ENCODE assay signal across 8 cellular contexts in genomic region chr7:128458956-128459355, GRCh38. TPM values are rescaled to one million over a fixed set of nuclear protein-coding genes. Genes with fewer than 3 reads are reported as not detected.
DNase-seq lines count a peak whose midpoint lies in the region; ATAC-seq and TF ChIP-seq lines count a peak whose summit lies in the region.

No MANE protein-coding gene starts in this region.

- no peaks in the 10 kb centered on the region for H3K9me2 ChIP-seq in MM.1S (replicated peaks; ENCODE audit: insufficient read depth, low read length)

- H3K4me1 ChIP-seq in MM.1S (ENCODE audit: low read length), result peaks cover 35% of the 10 kb centered on the region
- H3K4me1 ChIP-seq in neural progenitor cell, result peaks cover 18% of the 10 kb centered on the region
- peaks cover 0 to 43% (median 36%) of the 10 kb centered on the region in 4 donors for H3K4me1 ChIP-seq in tibial artery

- DNase-seq in T-helper 1 cell, result no peak
- DNase-seq in MM.1S, result no peak
- DNase-seq in neural progenitor cell (ENCODE audit: low spot score), result no peak
- no peak for DNase-seq in tibial artery
- no peak for DNase-seq in KG1 (lab: John Stamatoyannopoulos, UW)
- no peak for DNase-seq in MV-4-11 (lab: John Stamatoyannopoulos, UW)

- peaks cover 25% of the 10 kb centered on the region for H3F3A ChIP-seq in MM.1S (ENCODE audit: insufficient read depth, low read length)
- H3F3A ChIP-seq in neural progenitor cell (ENCODE audit: low read depth), result peaks cover 44% of the 10 kb centered on the region

- no peaks in the 10 kb centered on the region for H3K9me3 Mint-ChIP-seq in T-helper 1 cell treated with Interleukin-12 subunit alpha and Interleukin-12 subunit beta and Interleukin-4 antibody, amounts not matched to agents 30 μg/mL and 1 μg/mL, for 36 hours
- H3K9me3 Mint-ChIP-seq in neural progenitor cell, result no peaks in the 10 kb centered on the region

- peak; percentile 31 for ATAC-seq in HG02610 (IDR thresholded peaks at IDR 0.05; ENCODE audit: unreplicated experiment)

- no peaks in the 10 kb centered on the region for H3K27me3 Mint-ChIP-seq in T-helper 1 cell treated with Interleukin-12 subunit alpha and Interleukin-12 subunit beta and Interleukin-4 antibody, amounts not matched to agents 30 μg/mL and 1 μg/mL, for 36 hours (ENCODE audit: low read depth)
- H3K27me3 Mint-ChIP-seq in neural progenitor cell (ENCODE audit: insufficient read depth, low read depth), result peaks cover 4% of the 10 kb centered on the region

- H3K27me3 ChIP-seq in MM.1S (replicated peaks; ENCODE audit: insufficient read depth, low read length), result no peaks in the 10 kb centered on the region
- no peaks in the 10 kb centered on the region for H3K27me3 ChIP-seq in neural progenitor cell
- H3K27me3 ChIP-seq in tibial artery, result no peaks in the 10 kb centered on the region

- H3K9ac ChIP-seq in MM.1S (ENCODE audit: low read length), result no peak overlapping the region
- H3K9ac ChIP-seq in neural progenitor cell, result no peak overlapping the region

- intact Hi-C loops in tibial artery (cut with DNase I; ENCODE audit: low total_unique reads), result loop anchor here (5.0 kb wide), 1 partner anchor 47 kb away; no protein-coding TSS in a partner anchor

- H4K20me1 ChIP-seq in MM.1S (ENCODE audit: insufficient read depth, low read length) (0 out of 2 replicates have a peak, but pooled peaks cover 5% of the 10 kb centered on the region), neural progenitor cell (ENCODE audit: low read depth) (peaks cover 45% of the 10 kb centered on the region)

- H3K4me1 Mint-ChIP-seq in T-helper 1 cell treated with Interleukin-12 subunit alpha and Interleukin-12 subunit beta and Interleukin-4 antibody, amounts not matched to agents 30 μg/mL and 1 μg/mL, for 36 hours (ENCODE audit: low read depth), result peaks cover 34% of the 10 kb centered on the region
- H3K4me1 Mint-ChIP-seq in neural progenitor cell, result peaks cover 50% of the 10 kb centered on the region

- H3K27ac ChIP-seq in MM.1S (ENCODE audit: low read length) (peak overlapping the region; percentile 12; the same call in 1 of the 2 replicates), neural progenitor cell (no peak overlapping the region), tibial artery (no peak overlapping the region)

- peak overlapping the region; percentile 88 for H3K4me3 Mint-ChIP-seq in T-helper 1 cell treated with Interleukin-12 subunit alpha and Interleukin-12 subunit beta and Interleukin-4 antibody, amounts not matched to agents 30 μg/mL and 1 μg/mL, for 36 hours
- no peak overlapping the region for H3K4me3 Mint-ChIP-seq in neural progenitor cell

- H3K4me3 ChIP-seq in MM.1S (ENCODE audit: low read length) (no peak overlapping the region), neural progenitor cell (peak overlapping the region; percentile 80), tibial artery (no peak overlapping the region)

- H3K36me3 Mint-ChIP-seq in T-helper 1 cell treated with Interleukin-12 subunit alpha and Interleukin-12 subunit beta and Interleukin-4 antibody, amounts not matched to agents 30 μg/mL and 1 μg/mL, for 36 hours (ENCODE audit: low read depth), result peaks cover 10% of the 10 kb centered on the region
- peaks cover 24% of the 10 kb centered on the region for H3K36me3 Mint-ChIP-seq in neural progenitor cell

- H2AFZ ChIP-seq in MM.1S (ENCODE audit: low read length) (no peak overlapping the region), neural progenitor cell (replicated peaks) (no peak overlapping the region)

- H3K36me3 ChIP-seq in MM.1S (replicated peaks; ENCODE audit: insufficient read depth, low read length), result no peaks in the 10 kb centered on the region
- peaks cover 3% of the 10 kb centered on the region for H3K36me3 ChIP-seq in neural progenitor cell
- H3K36me3 ChIP-seq in tibial artery, result no peaks in the 10 kb centered on the region

- TF ChIP-seq CTCF in MM.1S (IDR thresholded peaks at IDR 0.05; ENCODE audit: low read length) (no peak), neural progenitor cell (IDR thresholded peaks at IDR 0.05) (no peak), tibial artery (IDR thresholded peaks at IDR 0.05) (no peak)

- H3K4me2 ChIP-seq in MM.1S (ENCODE audit: low read depth, low read length) (peak overlapping the region; percentile 32), neural progenitor cell (peak overlapping the region; percentile 92)

- H3K27ac Mint-ChIP-seq in T-helper 1 cell treated with Interleukin-12 subunit alpha and Interleukin-12 subunit beta and Interleukin-4 antibody, amounts not matched to agents 30 μg/mL and 1 μg/mL, for 36 hours, result peak overlapping the region; percentile 81
- H3K27ac Mint-ChIP-seq in neural progenitor cell, result no peak overlapping the region

- H3K79me2 ChIP-seq in MM.1S (ENCODE audit: low read length) (peaks cover 22% of the 10 kb centered on the region), neural progenitor cell (ENCODE audit: low read depth) (peaks cover 74% of the 10 kb centered on the region)

- no peaks in the 10 kb centered on the region for H3K9me3 ChIP-seq in MM.1S (replicated peaks; ENCODE audit: insufficient read depth, low read length)
- no peaks in the 10 kb centered on the region for H3K9me3 ChIP-seq in neural progenitor cell (ENCODE audit: low read depth)
- H3K9me3 ChIP-seq in tibial artery, result no peaks in the 10 kb centered on the region

RNA-seq across cellular contexts. Expression of gene HILPDA, which starts 3.3 kb away (rescaled TPM):
- 53.9 and 70.1 TPM in 2 replicates for total RNA-seq in neural progenitor cell (ENCODE audit: low replicate concordance)

RNA-seq across cellular contexts. Expression of gene METTL2B, which starts 17.6 kb away (rescaled TPM):
- total RNA-seq in neural progenitor cell (ENCODE audit: low replicate concordance), result 43.1 and 50.1 TPM in 2 replicates

RNA-seq across cellular contexts. Expression of gene IMPDH1, which starts 49.2 kb away (rescaled TPM):
- total RNA-seq in neural progenitor cell (ENCODE audit: low replicate concordance), result 17.0 and 30.8 TPM in 2 replicates
